Comparison of ENCODE assay signal across 1 cellular context in the genomic region with DNA sequence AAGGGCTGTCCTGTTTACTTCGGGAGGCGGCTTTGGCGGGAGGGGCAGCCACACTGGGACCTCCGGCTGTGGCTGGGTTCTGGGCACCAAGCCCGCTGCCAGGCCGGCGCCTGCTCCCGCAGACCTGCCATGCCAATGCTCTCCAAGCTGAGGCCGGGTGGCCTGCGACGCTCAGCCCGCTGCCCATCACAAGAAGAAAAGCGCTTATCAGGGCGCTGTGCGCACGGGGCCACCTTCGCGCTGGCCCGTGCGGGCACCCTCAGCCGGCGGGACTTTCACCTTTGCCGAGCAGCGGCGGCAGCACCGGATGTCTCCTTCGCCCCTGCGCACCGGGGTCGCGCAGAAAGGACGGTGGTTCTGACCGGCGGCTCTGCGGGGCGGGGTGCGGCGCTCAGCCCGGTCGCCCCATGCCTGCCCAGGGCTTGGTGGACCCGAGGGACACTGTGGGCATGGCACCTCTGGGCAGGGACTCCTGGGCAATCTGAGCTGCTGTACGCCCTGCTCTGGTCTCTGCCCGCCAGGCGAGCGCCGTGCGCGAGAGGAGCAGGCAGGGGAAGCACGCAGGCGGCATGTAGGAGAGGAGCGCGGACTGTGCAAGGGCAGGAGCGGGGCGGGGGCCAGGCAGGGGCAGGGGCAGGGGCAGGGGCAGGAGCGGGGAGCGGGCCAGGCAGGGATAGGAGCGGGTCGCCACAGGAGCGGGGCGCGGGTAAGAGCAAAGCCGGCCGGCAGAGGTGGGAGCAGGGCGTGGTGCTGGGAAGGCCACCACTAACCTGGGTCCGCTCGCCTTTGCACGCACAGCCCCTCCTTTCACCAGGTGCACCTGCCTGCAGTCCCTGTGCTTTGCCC.
A peak's percentile ranks its signal among the peaks of the same experiment; 100 is the strongest.
TF ChIP-seq lines count a peak whose summit lies in the region.

No MANE protein-coding gene starts in this region.

TF ChIP-seq in HepG2, 621 proteins besides CTCF, POLR2A, EP300 and RAD21:
- TF ChIP-seq ZNF800 (CRISPR knock-in tag; IDR thresholded peaks at IDR 0.05) = peak; percentile 77
